11 cellular contexts compared by ENCODE assay signal in genomic region chr11:134038897-134039470, GRCh38. TPM values are rescaled to one million over a fixed set of nuclear protein-coding genes. Genes with fewer than 3 reads are reported as not detected.
DNase-seq lines count a peak whose midpoint lies in the region; TF ChIP-seq lines count a peak whose summit lies in the region.
"Had no signal": no experiment of that assay in that cellular context is flagged by ENCODE, and none has a peak within 500 bp of the region (broad histone marks: within the 10 kb centered on the region; RNA-seq: fewer than 3 reads in every experiment).

No MANE protein-coding gene starts in this region.

- H3K27ac ChIP-seq in muscle layer of colon (ENCODE audit: low read depth, low read length) (peak overlapping the region; percentile 62), substantia nigra (ENCODE audit: low read depth, low read length, poor library complexity, severe bottlenecking) (peak overlapping the region; percentile 49)
- H3K27ac ChIP-seq: 22Rv1 had no signal

- DNase-seq in NCI-H1417 (lab: John Stamatoyannopoulos, UW): peak in 2 of 3 experiments; percentile 16 to 36
- no peak for DNase-seq in NCI-H1417 treated with DMSO at 0.1 percent for 48 hours (lab: John Stamatoyannopoulos, UW)
- DNase-seq in chondrocyte (ENCODE audit: low spot score): no peak
- peak in 4 of 49 donors; percentile 14 to 62 (median 30) for DNase-seq in substantia nigra (lab: John Stamatoyannopoulos, UW)
- DNase-seq in A172 (ENCODE audit: low spot score): no peak
- DNase-seq in NCI-H2196 treated with DMSO at 0.1 percent for 48 hours (lab: John Stamatoyannopoulos, UW; ENCODE audit: unreplicated experiment): no peak
- no peak for DNase-seq in DMS153 (lab: John Stamatoyannopoulos, UW)

- H3K9me3 ChIP-seq in muscle layer of colon (ENCODE audit: low read length): no peaks in the 10 kb centered on the region
- H3K9me3 ChIP-seq: gastrocnemius medialis had no signal

- no peaks in the 10 kb centered on the region for H3K9me3 Mint-ChIP-seq in chondrocyte (ENCODE audit: low read depth)

- H3K27me3 ChIP-seq in muscle layer of colon (ENCODE audit: control insufficient read depth in 1 of 2, insufficient read depth in 2 of 2, low read length in 2 of 2): no peaks in the 10 kb centered on the region
- H3K27me3 ChIP-seq: gastrocnemius medialis had no signal

- peak overlapping the region; percentile 55 for H3K4me3 Mint-ChIP-seq in chondrocyte (ENCODE audit: unreplicated experiment)

- peaks cover 79% of the 10 kb centered on the region for H3K4me1 ChIP-seq in muscle layer of colon (ENCODE audit: insufficient read depth, low read length)

- peak overlapping the region; percentile 0 for H3K9ac ChIP-seq in muscle layer of colon (ENCODE audit: low read length)

- H3K27me3 Mint-ChIP-seq in chondrocyte (ENCODE audit: low read depth): no peaks in the 10 kb centered on the region

- H3K4me3 ChIP-seq in muscle layer of colon (ENCODE audit: low read depth in 1 of 2, low read length in 2 of 2): peak overlapping the region in 1 of 2 donors; percentile 6
- H3K4me3 ChIP-seq: gastrocnemius medialis, lung had no signal

- H3K36me3 ChIP-seq in muscle layer of colon (ENCODE audit: insufficient read depth, low read length): no peaks in the 10 kb centered on the region
- H3K36me3 ChIP-seq: gastrocnemius medialis had no signal

- peak overlapping the region; percentile 98 for H3K27ac Mint-ChIP-seq in chondrocyte (ENCODE audit: unreplicated experiment)

- H3K4me1 Mint-ChIP-seq in chondrocyte (ENCODE audit: low read depth): peaks cover 66% of the 10 kb centered on the region

- no peak for TF ChIP-seq CTCF in chondrocyte (IDR thresholded peaks at IDR 0.05)

- H3K36me3 Mint-ChIP-seq in chondrocyte (ENCODE audit: low read depth): no peaks in the 10 kb centered on the region

RNA-seq across cellular contexts. Expression of gene JAM3, which starts 29.9 kb away (rescaled TPM):
- total RNA-seq in chondrocyte: 94.2 to 185 TPM (median 105 TPM) in 3 replicates
- 43.0 and 47.2 TPM in 2 replicates for total RNA-seq in A172 (2014; rRNA removed; shearing (Covaris generic))

Comparison
In these comparisons a context has a peak if more than half of its experiments do, and no peak if none do; other contexts are left out.
1. DNase-seq: peak in NCI-H1417 (2 of 3); none in NCI-H1417 treated with DMSO at 0.1 percent for 48 hours (single experiment), chondrocyte (single experiment), A172 (single experiment), NCI-H2196 treated with DMSO at 0.1 percent for 48 hours (single experiment) and DMS153 (single experiment).